Comparison of ENCODE assay signal across 12 cellular contexts in genomic region chr1:165829888-165830287, GRCh38. TPM values are rescaled to one million over a fixed set of nuclear protein-coding genes. Genes with fewer than 3 reads are reported as not detected.
A peak's percentile ranks its signal among the peaks of the same experiment; 100 is the strongest.
DNase-seq lines count a peak whose midpoint lies in the region; ATAC-seq and TF ChIP-seq lines count a peak whose summit lies in the region.
"Had no signal": no experiment of that assay in that cellular context is flagged by ENCODE, and none has a peak within 500 bp of the region (broad histone marks: within the 10 kb centered on the region; RNA-seq: fewer than 3 reads in every experiment).

No MANE protein-coding gene starts in this region.

- POLR2A ChIA-PET in OCI-LY7 (lab: Charles Lee): interaction anchor here (0.7 to 3.6 kb wide), 12 partner anchors 8 to 230 kb away, joined by 3 to 27 read pairs (median 6); partner anchors contain the start of gene TMCO1

- no peaks in the 10 kb centered on the region for H3K9me3 ChIP-seq in OCI-LY7 (ENCODE audit: low read length)
- H3K9me3 ChIP-seq in suprapubic skin: no peaks in the 10 kb centered on the region

- H2AFZ ChIP-seq in OCI-LY7 (ENCODE audit: low read length): no peak overlapping the region; the same call in 1 of the 2 replicates

- H3K9me2 ChIP-seq in OCI-LY7 (ENCODE audit: insufficient read depth, low read length): no peaks in the 10 kb centered on the region

- H3K27me3 Mint-ChIP-seq in activated naive CD4-positive, alpha-beta T cell treated with anti-CD3 and anti-CD28 coated beads for 36 hours (ENCODE audit: low read depth): no peaks in the 10 kb centered on the region
- no peaks in the 10 kb centered on the region for H3K27me3 Mint-ChIP-seq in stimulated activated memory B cell treated with anti-CD40 and anti-IgM and Interleukin-4, amounts not matched to agents 10 μg/mL and 1 μg/mL and 100 μg/mL, for 72 hours
- H3K27me3 Mint-ChIP-seq: CD4-positive, alpha-beta memory T cell had no signal

- H3K4me1 Mint-ChIP-seq in activated naive CD4-positive, alpha-beta T cell treated with anti-CD3 and anti-CD28 coated beads for 36 hours (ENCODE audit: low read depth): peaks cover 20% of the 10 kb centered on the region
- peaks cover 39% of the 10 kb centered on the region for H3K4me1 Mint-ChIP-seq in stimulated activated memory B cell treated with anti-CD40 and anti-IgM and Interleukin-4, amounts not matched to agents 10 μg/mL and 1 μg/mL and 100 μg/mL, for 72 hours

- TF ChIP-seq EP300 in suprapubic skin (IDR thresholded peaks at IDR 0.05): no peak

- H3K27ac ChIP-seq in OCI-LY7 (ENCODE audit: low read depth, low read length, poor library complexity, severe bottlenecking) (peak overlapping the region; percentile 85), suprapubic skin (no peak overlapping the region)

- BruUV-seq in OCI-LY7 (replicated peaks; lab: Mats Ljungman, UMichigan): no TSS peak

- TF ChIP-seq CTCF in OCI-LY7 (conservative IDR thresholded peaks at IDR 0.05; ENCODE audit: low read length) (no peak), fibroblast of pulmonary artery (IDR thresholded peaks at IDR 0.05; ENCODE audit: low read length, missing control alignments) (no peak), suprapubic skin (IDR thresholded peaks at IDR 0.05) (no peak)

- H3K27ac Mint-ChIP-seq in activated naive CD4-positive, alpha-beta T cell treated with anti-CD3 and anti-CD28 coated beads for 36 hours: no peak overlapping the region
- peak overlapping the region; percentile 95 for H3K27ac Mint-ChIP-seq in stimulated activated memory B cell treated with anti-CD40 and anti-IgM and Interleukin-4, amounts not matched to agents 10 μg/mL and 1 μg/mL and 100 μg/mL, for 72 hours
- H3K27ac Mint-ChIP-seq: activated naive CD4-positive, alpha-beta T cell treated with anti-CD3 and anti-CD28 coated beads, Interleukin-2, amount 10 ng/mL, durations not matched to agents 7 days and 5 days had no signal

- H3K36me3 ChIP-seq in OCI-LY7 (ENCODE audit: insufficient read depth, low read length): peaks cover 10% of the 10 kb centered on the region
- no peaks in the 10 kb centered on the region for H3K36me3 ChIP-seq in suprapubic skin

- TF ChIP-seq POLR2A in suprapubic skin (IDR thresholded peaks at IDR 0.05): no peak

- H3K9me3 Mint-ChIP-seq in activated naive CD4-positive, alpha-beta T cell treated with anti-CD3 and anti-CD28 coated beads for 36 hours: no peaks in the 10 kb centered on the region
- no peaks in the 10 kb centered on the region for H3K9me3 Mint-ChIP-seq in stimulated activated memory B cell treated with anti-CD40 and anti-IgM and Interleukin-4, amounts not matched to agents 10 μg/mL and 1 μg/mL and 100 μg/mL, for 72 hours
- H3K9me3 Mint-ChIP-seq: activated naive CD4-positive, alpha-beta T cell treated with anti-CD3 and anti-CD28 coated beads, Interleukin-2, amount 10 ng/mL, durations not matched to agents 7 days and 5 days; CD4-positive, alpha-beta memory T cell had no signal

- ATAC-seq in stimulated activated memory B cell treated with anti-CD40 and anti-IgM and Interleukin-4, amounts not matched to agents 10 μg/mL and 1 μg/mL and 100 μg/mL, for 72 hours: no peak
- ATAC-seq: left lobe of liver had no signal

- WGBS in suprapubic skin: 76% methylated on average over 4 of the region's 4 CpGs

- H3K4me3 Mint-ChIP-seq in activated naive CD4-positive, alpha-beta T cell treated with anti-CD3 and anti-CD28 coated beads for 36 hours: peak overlapping the region; percentile 36
- no peak overlapping the region for H3K4me3 Mint-ChIP-seq in stimulated activated memory B cell treated with anti-CD40 and anti-IgM and Interleukin-4, amounts not matched to agents 10 μg/mL and 1 μg/mL and 100 μg/mL, for 72 hours

- intact Hi-C loops in activated naive CD4-positive, alpha-beta T cell treated with anti-CD3 and anti-CD28 coated beads for 36 hours (cut with micrococcal nuclease): loop anchor here (1.0 to 10.0 kb wide), 6 partner anchors 41 to 1005 kb away; partner anchors contain the start of gene POGK
- intact Hi-C loops in OCI-LY7 (cut with micrococcal nuclease; ENCODE audit: unreplicated experiment): loop anchor here (2.0 to 5.0 kb wide), 3 partner anchors 82 to 228 kb away; partner anchors contain the start of gene MGST3

- CTCF ChIA-PET in activated naive CD4-positive, alpha-beta T cell treated with anti-CD3 and anti-CD28 coated beads for 36 hours (lab: Charles Lee): interaction anchor here (0.7 to 1.8 kb wide), 3 partner anchors 9 to 229 kb away, joined by 3 to 9 read pairs (median 8); no protein-coding TSS in a partner anchor
- CTCF ChIA-PET in OCI-LY7 (lab: Charles Lee; ENCODE audit: unreplicated experiment): interaction anchor here (1.1 kb wide), 1 partner anchor 61 kb away, joined by 5 read pairs; the partner anchor contains the start of gene TMCO1

- H3K4me1 ChIP-seq in OCI-LY7 (ENCODE audit: insufficient read depth, low read length, poor library complexity, severe bottlenecking) (peaks cover 18% of the 10 kb centered on the region), suprapubic skin (peaks cover 17% of the 10 kb centered on the region)

- peaks cover 65% of the 10 kb centered on the region for H3K79me2 ChIP-seq in OCI-LY7 (ENCODE audit: insufficient read depth, low read depth, low read length)

- H3K4me3 ChIP-seq in OCI-LY7 (ENCODE audit: low read depth, low read length, poor library complexity, severe bottlenecking) (peak overlapping the region; percentile 84), fibroblast of pulmonary artery (replicated peaks; ENCODE audit: low read depth, low read length) (peak overlapping the region; percentile 86), suprapubic skin (no peak overlapping the region)

- H3K4me2 ChIP-seq in OCI-LY7 (ENCODE audit: low read length): peak overlapping the region; percentile 95

- no peak for DNase-seq in activated naive CD4-positive, alpha-beta T cell treated with anti-CD3 and anti-CD28 coated beads for 36 hours
- no peak for DNase-seq in activated naive CD4-positive, alpha-beta T cell treated with Interleukin-2 at 50 U/mL for 16 hours
- DNase-seq in OCI-LY7 (ENCODE audit: low spot score) (peak; percentile 6), fibroblast of pulmonary artery (ENCODE audit: low read depth) (no peak), NCI-H128 (lab: John Stamatoyannopoulos, UW; ENCODE audit: unreplicated experiment) (no peak), suprapubic skin (ENCODE audit: low spot score in 2 of 2) (no peak)
- no peak for DNase-seq in stimulated activated CD4-positive, alpha-beta T cell treated with anti-CD3 and anti-CD28 coated beads, Interleukin-4, amount 100 ng/mL, for 24 hours
- DNase-seq: activated naive CD4-positive, alpha-beta T cell treated with anti-CD3 and anti-CD28 coated beads, Interleukin-2, amount 10 ng/mL, durations not matched to agents 7 days and 5 days; CD4-positive, alpha-beta memory T cell; NCI-H446 had no signal

- H3K27me3 ChIP-seq in suprapubic skin: no peaks in the 10 kb centered on the region

- peaks cover 11% of the 10 kb centered on the region for H3K36me3 Mint-ChIP-seq in activated naive CD4-positive, alpha-beta T cell treated with anti-CD3 and anti-CD28 coated beads for 36 hours (ENCODE audit: low read depth)
- H3K36me3 Mint-ChIP-seq in stimulated activated memory B cell treated with anti-CD40 and anti-IgM and Interleukin-4, amounts not matched to agents 10 μg/mL and 1 μg/mL and 100 μg/mL, for 72 hours: peaks cover 4% of the 10 kb centered on the region

- H4K20me1 ChIP-seq in OCI-LY7 (ENCODE audit: insufficient read depth, low read length): 0 out of 2 replicates have a peak, but pooled peaks cover 10% of the 10 kb centered on the region

RNA-seq across cellular contexts. Expression of gene UCK2, which starts 2.5 kb away (rescaled TPM):
- total RNA-seq in activated naive CD4-positive, alpha-beta T cell treated with anti-CD3 and anti-CD28 coated beads for 36 hours: 10 to 100 TPM; 58.8 to 61.5 TPM
- total RNA-seq in OCI-LY7 (2014; rRNA removed; shearing (Covaris generic)): 65.6 and 75.8 TPM in 2 replicates
- total RNA-seq in OCI-LY7 (2022) (66.0 and 66.6 TPM in 2 replicates), suprapubic skin (10 to 100 TPM; 44.8 to 51.5 (median 45.4) TPM)
